Comparison of ENCODE assay signal across 15 cellular contexts in the genomic region with DNA sequence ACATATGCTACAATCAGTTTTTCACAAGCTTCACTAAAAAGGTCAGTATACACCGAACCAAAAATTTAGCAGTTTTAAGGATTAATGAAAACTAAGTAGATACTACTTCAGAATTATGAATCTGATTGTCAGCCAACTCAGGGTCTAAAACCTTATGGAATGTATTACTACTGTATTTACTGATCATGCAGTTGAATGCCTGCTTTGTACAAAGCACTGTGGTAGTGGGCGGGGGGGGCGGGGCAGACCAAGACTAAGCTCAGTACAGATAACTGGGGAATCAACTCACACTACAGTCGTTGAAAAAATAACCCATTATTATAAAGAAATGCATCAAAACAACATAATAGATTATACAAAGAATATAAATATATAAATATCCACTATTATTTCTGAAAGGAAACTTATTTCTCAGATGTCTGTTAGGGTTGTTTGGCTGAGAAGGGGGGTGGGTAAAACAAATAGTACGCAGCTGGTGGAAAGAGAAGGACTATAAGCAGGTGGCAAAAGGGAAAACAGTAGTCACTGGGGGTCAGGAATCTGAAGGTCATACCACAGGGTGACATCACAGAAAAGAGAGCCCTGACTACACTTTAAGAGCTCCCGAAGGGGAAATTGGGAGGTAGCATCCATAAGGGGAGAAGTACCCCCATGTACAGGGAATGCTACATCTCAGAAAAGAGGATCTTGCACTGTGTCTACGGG.
"Had no signal": no experiment of that assay in that cellular context is flagged by ENCODE, and none has a peak within 500 bp of the region (broad histone marks: within the 10 kb centered on the region; RNA-seq: fewer than 3 reads in every experiment).

No MANE protein-coding gene starts in this region.

- H3K27me3 Mint-ChIP-seq: dendritic cell treated with granulocyte-macrophage colony-stimulating factor and Interleukin-4, amounts not matched to agents 40 ng/mL and 50 ng/mL, for 4 days had no signal

- H3K9me3 Mint-ChIP-seq: activated T-helper 1 cell treated with anti-CD3 and anti-CD28 coated beads, Interleukin-12 subunit alpha, Interleukin-12 subunit beta, Interleukin-2, Interleukin-4 antibody, amounts not matched to agents 30 ng/mL and 10 ng/mL and 1 ng/mL, durations not matched to agents 14 hours and 24 hours and 36 hours; dendritic cell treated with granulocyte-macrophage colony-stimulating factor and Interleukin-4, amounts not matched to agents 40 ng/mL and 50 ng/mL, for 4 days; effector memory CD8-positive, alpha-beta T cell; stimulated activated naive CD8-positive, alpha-beta T cell treated with anti-CD3 and anti-CD28 coated beads, Interleukin-15, Interleukin-2, amounts not matched to agents 100 ng/mL and 50 ng/mL, for 24 hours had no signal

- ATAC-seq: effector memory CD8-positive, alpha-beta T cell; psoas muscle; sciatic nerve had no signal

- FAIRE-seq: bronchial epithelial cell had no signal

- H3K27ac ChIP-seq: psoas muscle, spleen, suprapubic skin had no signal

- H3K4me3 Mint-ChIP-seq: activated T-helper 1 cell treated with anti-CD3 and anti-CD28 coated beads, Interleukin-12 subunit alpha, Interleukin-12 subunit beta, Interleukin-2, Interleukin-4 antibody, amounts not matched to agents 30 ng/mL and 10 ng/mL and 1 ng/mL, durations not matched to agents 14 hours and 24 hours and 36 hours; dendritic cell treated with granulocyte-macrophage colony-stimulating factor and Interleukin-4, amounts not matched to agents 40 ng/mL and 50 ng/mL, for 4 days; effector memory CD8-positive, alpha-beta T cell; stimulated activated naive CD8-positive, alpha-beta T cell treated with anti-CD3 and anti-CD28 coated beads, Interleukin-15, Interleukin-2, amounts not matched to agents 100 ng/mL and 50 ng/mL, for 24 hours had no signal

- DNase-seq: activated CD4-positive, CD25-positive, alpha-beta regulatory T cell treated with anti-CD3 and anti-CD28 coated beads, Interleukin-2, amount 50 U/mL, for 72 hours; activated naive CD4-positive, alpha-beta T cell; anterior cingulate cortex; effector memory CD8-positive, alpha-beta T cell; foreskin melanocyte; kidney glomerular epithelial cell; psoas muscle; spleen; trophoblast cell had no signal

- H3K9me3 ChIP-seq: psoas muscle, spleen, suprapubic skin had no signal

- H3K4me3 ChIP-seq: psoas muscle, spleen, suprapubic skin had no signal

- H3K27ac Mint-ChIP-seq: activated T-helper 1 cell treated with anti-CD3 and anti-CD28 coated beads, Interleukin-12 subunit alpha, Interleukin-12 subunit beta, Interleukin-2, Interleukin-4 antibody, amounts not matched to agents 30 ng/mL and 10 ng/mL and 1 ng/mL, durations not matched to agents 14 hours and 24 hours and 36 hours; dendritic cell treated with granulocyte-macrophage colony-stimulating factor and Interleukin-4, amounts not matched to agents 40 ng/mL and 50 ng/mL, for 4 days; effector memory CD8-positive, alpha-beta T cell; stimulated activated naive CD8-positive, alpha-beta T cell treated with anti-CD3 and anti-CD28 coated beads, Interleukin-15, Interleukin-2, amounts not matched to agents 100 ng/mL and 50 ng/mL, for 24 hours had no signal

- H3K4me1 ChIP-seq: psoas muscle, spleen, suprapubic skin had no signal

- H3K27me3 ChIP-seq: spleen, suprapubic skin had no signal

- H3K36me3 ChIP-seq: spleen, suprapubic skin had no signal
